ENCODE assay signal across 9 cellular contexts in genomic region chr4:145804134-145804533, GRCh38.
DNase-seq lines count a peak whose midpoint lies in the region; ATAC-seq, FAIRE-seq and TF ChIP-seq lines count a peak whose summit lies in the region.
"Had no signal": no experiment of that assay in that cellular context is flagged by ENCODE, and none has a peak within 500 bp of the region (broad histone marks: within the 10 kb centered on the region; RNA-seq: fewer than 3 reads in every experiment).

No MANE protein-coding gene starts in this region.

- H3K27me3 ChIP-seq in HepG2 (ENCODE audit: control insufficient read depth in 1 of 2, insufficient read depth in 2 of 2, low read length in 2 of 2) (no peaks in the 10 kb centered on the region), spleen (replicated peaks in 1 of 7) (no peaks in the 10 kb centered on the region), colonic mucosa (no peaks in the 10 kb centered on the region)

- WGBS in A549 (ENCODE audit: missing lambda C conversion rate) = 84% methylated on average over 1 of the region's 1 CpG
- WGBS in HepG2 (ENCODE audit: low lambda C conversion rate) = 92% methylated on average over 1 of the region's 1 CpG
- WGBS in spleen, 5 donors = 52 to 75% (median 62%) methylated on average over 1 of the region's 1 CpG

- TF ChIP-seq EP300 in A549 (IDR thresholded peaks at IDR 0.05) = no peak
- no peak for TF ChIP-seq EP300 in HepG2 (IDR thresholded peaks at IDR 0.05; ENCODE audit: low read depth in 2 of 2, low read length in 2 of 2)
- no peak for TF ChIP-seq EP300 in HepG2 (CRISPR knock-in tag; IDR thresholded peaks at IDR 0.05; ENCODE audit: borderline replicate concordance)

- peaks cover 16% of the 10 kb centered on the region for H3K36me3 Mint-ChIP-seq in stimulated activated effector memory CD8-positive, alpha-beta T cell treated with anti-CD3 and anti-CD28 coated beads, Interleukin-12 subunit alpha, Interleukin-12 subunit beta, amount 100 ng/mL, for 72 hours
- peaks cover 6% of the 10 kb centered on the region for H3K36me3 Mint-ChIP-seq in natural killer cell treated with Interleukin-12 subunit alpha and Interleukin-12 subunit beta and Interleukin-15 and Interleukin-18, amount 100 ng/mL, for 72 hours
- H3K36me3 Mint-ChIP-seq: CD14-positive monocyte had no signal

- TF ChIP-seq CTCF in A549 (IDR thresholded peaks at IDR 0.05) = no peak
- TF ChIP-seq CTCF in HepG2 (CRISPR knock-in tag; IDR thresholded peaks at IDR 0.05) = no peak
- TF ChIP-seq CTCF in spleen (IDR thresholded peaks at IDR 0.05 in 8 of 11, conservative IDR thresholded peaks at IDR 0.05 in 3 of 11) = no peak
- TF ChIP-seq CTCF in colonic mucosa (IDR thresholded peaks at IDR 0.05) = no peak

- no peak for TF ChIP-seq RAD21 in A549 (conservative IDR thresholded peaks at IDR 0.05 in 1 of 2, IDR thresholded peaks at IDR 0.05 in 1 of 2)
- no peak for TF ChIP-seq RAD21 in HepG2 (CRISPR knock-in tag; IDR thresholded peaks at IDR 0.05)

- H3K27me3 Mint-ChIP-seq in natural killer cell treated with Interleukin-12 subunit alpha and Interleukin-12 subunit beta and Interleukin-15 and Interleukin-18, amount 100 ng/mL, for 72 hours = no peaks in the 10 kb centered on the region

- peaks cover 24% of the 10 kb centered on the region for H3K4me1 Mint-ChIP-seq in stimulated activated effector memory CD8-positive, alpha-beta T cell treated with anti-CD3 and anti-CD28 coated beads, Interleukin-12 subunit alpha, Interleukin-12 subunit beta, amount 100 ng/mL, for 72 hours
- peaks cover 11 to 20% of the 10 kb centered on the region in 2 donors for H3K4me1 Mint-ChIP-seq in natural killer cell treated with Interleukin-12 subunit alpha and Interleukin-12 subunit beta and Interleukin-15 and Interleukin-18, amount 100 ng/mL, for 72 hours (ENCODE audit: low read depth in 2 of 2)

- CTCF ChIA-PET in A549 (lab: Yijun Ruan, JAX) = interaction anchor here (1.1 kb wide), 1 partner anchor 570 kb away, joined by 3 read pairs; no protein-coding TSS in a partner anchor
- CTCF ChIA-PET in HepG2 (lab: Yijun Ruan, JAX; ENCODE audit: low intra/inter-chr PET ratio, low total read pairs) = no interaction called here

- H3K36me3 ChIP-seq in HepG2 (replicated peaks in 1 of 2; ENCODE audit: control insufficient read depth in 1 of 2, insufficient read depth in 2 of 2, low read length in 2 of 2) = no peaks in the 10 kb centered on the region
- no peaks in the 10 kb centered on the region for H3K36me3 ChIP-seq in spleen
- no peaks in the 10 kb centered on the region for H3K36me3 ChIP-seq in colonic mucosa

- H2AFZ ChIP-seq in HepG2 (ENCODE audit: low read length) = no peak overlapping the region

- H3K9me3 ChIP-seq in A549 = peaks cover 4% of the 10 kb centered on the region; the same call in 2 of the 3 replicates
- H3K9me3 ChIP-seq in HepG2 (ENCODE audit: low read length) = peaks cover under 1% of the 10 kb centered on the region; the same call in 1 of the 2 replicates
- peaks cover 0 to 3% (median under 1%) of the 10 kb centered on the region in 8 donors for H3K9me3 ChIP-seq in spleen
- no peaks in the 10 kb centered on the region for H3K9me3 ChIP-seq in colonic mucosa

- ATAC-seq in A549 = no peak
- peak; percentile 66 for ATAC-seq in HepG2
- no peak for ATAC-seq in stimulated activated effector memory CD8-positive, alpha-beta T cell treated with anti-CD3 and anti-CD28 coated beads, Interleukin-12 subunit alpha, Interleukin-12 subunit beta, amount 100 ng/mL, for 72 hours
- ATAC-seq in natural killer cell treated with Interleukin-12 subunit alpha and Interleukin-12 subunit beta and Interleukin-15 and Interleukin-18, amount 100 ng/mL, for 72 hours = no peak

- H3K9ac ChIP-seq in HepG2 (ENCODE audit: insufficient read depth, low read depth, low read length) = no peak overlapping the region
- no peak overlapping the region for H3K9ac ChIP-seq in colonic mucosa (ENCODE audit: low read depth in 2 of 2, low read length in 2 of 2)

- in situ Hi-C loops in HepG2 (cut with HindIII; ENCODE audit: extremely low pct_ligation_motif_present, low pct_unique_long_range_greater_than_20kb) = no loop called here

- no peak overlapping the region for H3K27ac Mint-ChIP-seq in stimulated activated effector memory CD8-positive, alpha-beta T cell treated with anti-CD3 and anti-CD28 coated beads, Interleukin-12 subunit alpha, Interleukin-12 subunit beta, amount 100 ng/mL, for 72 hours
- no peak overlapping the region for H3K27ac Mint-ChIP-seq in natural killer cell treated with Interleukin-12 subunit alpha and Interleukin-12 subunit beta and Interleukin-15 and Interleukin-18, amount 100 ng/mL, for 72 hours
- H3K27ac Mint-ChIP-seq: CD14-positive monocyte had no signal

- no peak overlapping the region for H3K4me3 Mint-ChIP-seq in stimulated activated effector memory CD8-positive, alpha-beta T cell treated with anti-CD3 and anti-CD28 coated beads, Interleukin-12 subunit alpha, Interleukin-12 subunit beta, amount 100 ng/mL, for 72 hours
- no peak overlapping the region for H3K4me3 Mint-ChIP-seq in natural killer cell treated with Interleukin-12 subunit alpha and Interleukin-12 subunit beta and Interleukin-15 and Interleukin-18, amount 100 ng/mL, for 72 hours
- H3K4me3 Mint-ChIP-seq: CD14-positive monocyte had no signal

- H3K9me3 Mint-ChIP-seq in stimulated activated effector memory CD8-positive, alpha-beta T cell treated with anti-CD3 and anti-CD28 coated beads, Interleukin-12 subunit alpha, Interleukin-12 subunit beta, amount 100 ng/mL, for 72 hours = no peaks in the 10 kb centered on the region
- H3K9me3 Mint-ChIP-seq in natural killer cell treated with Interleukin-12 subunit alpha and Interleukin-12 subunit beta and Interleukin-15 and Interleukin-18, amount 100 ng/mL, for 72 hours = no peaks in the 10 kb centered on the region

- no peaks in the 10 kb centered on the region for H3K79me2 ChIP-seq in HepG2 (ENCODE audit: insufficient read depth, low read length)

- TF ChIP-seq POLR2A in A549 (IDR thresholded peaks at IDR 0.05; ENCODE audit: low read length) (no peak), HepG2 (IDR thresholded peaks at IDR 0.05; ENCODE audit: insufficient read depth in 1 of 2, low read depth in 2 of 2, low read length in 2 of 2) (no peak), spleen (IDR thresholded peaks at IDR 0.05) (no peak)

- no peak overlapping the region for H3K4me3 ChIP-seq in A549
- H3K4me3 ChIP-seq in HepG2 (replicated peaks in 1 of 3; ENCODE audit: insufficient read depth in 1 of 3, low read depth in 2 of 3, low read length in 3 of 3) = no peak overlapping the region
- H3K4me3 ChIP-seq in spleen = no peak overlapping the region
- no peak overlapping the region for H3K4me3 ChIP-seq in colonic mucosa

- intact Hi-C loops in HepG2 (cut with micrococcal nuclease; ENCODE audit: unreplicated experiment) = no loop called here
- intact Hi-C loops in spleen (cut with DNase I; ENCODE audit: low total_unique reads) = no loop called here
- intact Hi-C loops in colonic mucosa (cut with DNase I) = no loop called here

- H3K4me2 ChIP-seq in A549 = peak overlapping the region; percentile 60
- H3K4me2 ChIP-seq in HepG2 (ENCODE audit: low read depth, low read length) = no peak overlapping the region

- peaks cover 51% of the 10 kb centered on the region for H3K4me1 ChIP-seq in A549
- H3K4me1 ChIP-seq in HepG2 (ENCODE audit: insufficient read depth, low read length) = peaks cover 49% of the 10 kb centered on the region
- peaks cover 0 to 9% (median 6%) of the 10 kb centered on the region in 6 donors for H3K4me1 ChIP-seq in spleen
- no peaks in the 10 kb centered on the region for H3K4me1 ChIP-seq in colonic mucosa

- no peaks in the 10 kb centered on the region for H4K20me1 ChIP-seq in HepG2 (ENCODE audit: insufficient read depth, low read length)

- FAIRE-seq in A549 (lab: Jason Lieb, UNC) = no peak
- FAIRE-seq in HepG2 (lab: Jason Lieb, UNC) = peak; percentile 37

- DNase-seq in A549 (ENCODE audit: low read depth in 1 of 2, low spot score in 1 of 2) (peak in 1 of 2 experiments; percentile 11), HuH-7 (ENCODE audit: low spot score) (peak; percentile 21), cerebellar cortex (ENCODE audit: low spot score) (peak; percentile 64), HepG2 (ENCODE audit: low spot score) (peak; percentile 54), spleen (no peak), colonic mucosa (no peak)
- no peak for DNase-seq in stimulated activated effector memory CD8-positive, alpha-beta T cell treated with anti-CD3 and anti-CD28 coated beads, Interleukin-12 subunit alpha, Interleukin-12 subunit beta, amount 100 ng/mL, for 72 hours (ENCODE audit: low spot score in 2 of 2)
- no peak for DNase-seq in natural killer cell treated with Interleukin-12 subunit alpha and Interleukin-12 subunit beta and Interleukin-15 and Interleukin-18, amount 100 ng/mL, for 72 hours (ENCODE audit: low spot score)

- no TSS peak for BruUV-seq in HepG2 (replicated peaks; lab: Mats Ljungman, UMichigan)

- POLR2A ChIA-PET in A549 (lab: Yijun Ruan, JAX) (no interaction called here), HepG2 (lab: Yijun Ruan, JAX) (no interaction called here)

- H3K27ac ChIP-seq in A549 (peak overlapping the region; percentile 54 to 73; a peak in 4 of 6 replicates), HepG2 (ENCODE audit: extremely low read length, insufficient read depth, low read length) (no peak overlapping the region), spleen (no peak overlapping the region), colonic mucosa (no peak overlapping the region)

TF ChIP-seq in A549, 52 proteins besides CTCF, POLR2A, EP300 and RAD21 (continues in another document):
- TF ChIP-seq CHD4 (IDR thresholded peaks at IDR 0.05; ENCODE audit: borderline replicate concordance) (no peak), MAX (IDR thresholded peaks at IDR 0.05) (no peak)

TF ChIP-seq in HepG2, 621 proteins besides CTCF, POLR2A, EP300 and RAD21 (continues in another document):
- TF ChIP-seq SMARCE1 (IDR thresholded peaks at IDR 0.05; ENCODE audit: borderline replicate concordance) (no peak), ATF4 (CRISPR knock-in tag; IDR thresholded peaks at IDR 0.05) (peak in 1 of 2 experiments; percentile 71; a peak in 2 of 4 replicates), ZBTB3 (CRISPR knock-in tag; IDR thresholded peaks at IDR 0.05; ENCODE audit: borderline replicate concordance, low read depth) (no peak), KAT8 (CRISPR knock-in tag; IDR thresholded peaks at IDR 0.05) (no peak)

Comparison
In these comparisons a context has a peak if more than half of its experiments do, and no peak if none do; other contexts are left out.
1. DNase-seq: peak in HuH-7 (single experiment), cerebellar cortex (single experiment) and HepG2 (single experiment); none in stimulated activated effector memory CD8-positive, alpha-beta T cell treated with anti-CD3 and anti-CD28 coated beads, Interleukin-12 subunit alpha, Interleukin-12 subunit beta, amount 100 ng/mL, for 72 hours (0 of 2), spleen (single experiment), natural killer cell treated with Interleukin-12 subunit alpha and Interleukin-12 subunit beta and Interleukin-15 and Interleukin-18, amount 100 ng/mL, for 72 hours (single experiment) and colonic mucosa (single experiment).
2. H3K27ac ChIP-seq: peak in A549 (2 of 2); none in HepG2 (single experiment), spleen (0 of 8) and colonic mucosa (single experiment).